1 cellular context compared by ENCODE assay signal in genomic region chr9:113501129-113501686, GRCh38.
TF ChIP-seq lines count a peak whose summit lies in the region.

No MANE protein-coding gene starts in this region.

TF ChIP-seq in H1, 55 proteins besides CTCF, POLR2A, EP300 and RAD21:
- TF ChIP-seq CHD7 (IDR thresholded peaks at IDR 0.05; ENCODE audit: insufficient replicate concordance, low read length) = no peak
- no peak for TF ChIP-seq EZH2 (IDR thresholded peaks at IDR 0.05; ENCODE audit: low read depth, low read length, severe bottlenecking)
- TF ChIP-seq TEAD4 (IDR thresholded peaks at IDR 0.05; ENCODE audit: low read depth, low read length) = peak; percentile 81
- no peak for TF ChIP-seq SIN3A (conservative IDR thresholded peaks at IDR 0.05 in 1 of 2, IDR thresholded peaks at IDR 0.05 in 1 of 2; ENCODE audit: low read depth in 1 of 2, low read length in 2 of 2)
- no peak for TF ChIP-seq KDM4A (IDR thresholded peaks at IDR 0.05; ENCODE audit: low read depth, low read length, severe bottlenecking)
- no peak for TF ChIP-seq TAF7 (optimal IDR thresholded peaks at IDR 0.05; ENCODE audit: borderline replicate concordance, low read depth, low read length)
- TF ChIP-seq RNF2 (IDR thresholded peaks at IDR 0.05; ENCODE audit: borderline replicate concordance, low read depth, low read length, missing control alignments, poor library complexity, severe bottlenecking) = no peak
- no peak for TF ChIP-seq ZNF274 (IDR thresholded peaks at IDR 0.05; ENCODE audit: borderline replicate concordance, extremely low read depth, low read length)
- TF ChIP-seq CBX5 (IDR thresholded peaks at IDR 0.05; ENCODE audit: low read depth, low read length) = no peak
- TF ChIP-seq BACH1 (IDR thresholded peaks at IDR 0.05; ENCODE audit: low read length) = no peak
- no peak for TF ChIP-seq TAF1 (IDR thresholded peaks at IDR 0.05; ENCODE audit: low read depth, low read length)
- TF ChIP-seq CHD1 (IDR thresholded peaks at IDR 0.05; ENCODE audit: low read depth, low read length) = no peak
- TF ChIP-seq ATF3 (IDR thresholded peaks at IDR 0.05; ENCODE audit: insufficient read depth, low read depth, low read length) = no peak
- TF ChIP-seq RFX5 (IDR thresholded peaks at IDR 0.05; ENCODE audit: borderline replicate concordance, low read depth, low read length) = no peak
- TF ChIP-seq E2F6 (IDR thresholded peaks at IDR 0.05) = peak; percentile 21; the same call in 1 of the 2 replicates
- no peak for TF ChIP-seq ATF2 (IDR thresholded peaks at IDR 0.05; ENCODE audit: low read length)
- TF ChIP-seq NRF1 (IDR thresholded peaks at IDR 0.05; ENCODE audit: low read depth, low read length) = no peak
- TF ChIP-seq SUZ12 (IDR thresholded peaks at IDR 0.05; ENCODE audit: low read length) = no peak
- no peak for TF ChIP-seq ASH2L (IDR thresholded peaks at IDR 0.05; ENCODE audit: low read length)
- 0 out of 2 replicates have a peak, but pooled peaks have one; percentile 31 for TF ChIP-seq SP1 (IDR thresholded peaks at IDR 0.05; ENCODE audit: low read depth, low read length)
- TF ChIP-seq CTBP2 (IDR thresholded peaks at IDR 0.05; ENCODE audit: borderline replicate concordance, insufficient read depth, insufficient read length, low read length) = no peak
- no peak for TF ChIP-seq PHF8 (conservative IDR thresholded peaks at IDR 0.05; ENCODE audit: low read depth, low read length)
- TF ChIP-seq RBBP5 (IDR thresholded peaks at IDR 0.05; ENCODE audit: borderline replicate concordance, low read depth, low read length) = no peak
- TF ChIP-seq CHD2 (IDR thresholded peaks at IDR 0.05; ENCODE audit: low read length) = no peak
- no peak for TF ChIP-seq SRF (IDR thresholded peaks at IDR 0.05; ENCODE audit: low read depth, low read length)
- no peak for TF ChIP-seq KDM1A (IDR thresholded peaks at IDR 0.05; ENCODE audit: borderline replicate concordance, low read length)
- no peak for TF ChIP-seq GTF2F1 (IDR thresholded peaks at IDR 0.05; ENCODE audit: borderline replicate concordance, low read depth, low read length)
- no peak for TF ChIP-seq EGR1 (IDR thresholded peaks at IDR 0.05; ENCODE audit: borderline replicate concordance, low read depth, low read length)
- no peak for TF ChIP-seq CBX8 (IDR thresholded peaks at IDR 0.05; ENCODE audit: borderline replicate concordance, low read depth, low read length)
- peak; percentile 69 for TF ChIP-seq MAX (IDR thresholded peaks at IDR 0.05)
- TF ChIP-seq FOSL1 (IDR thresholded peaks at IDR 0.05; ENCODE audit: insufficient read depth, low read depth, low read length) = no peak
- TF ChIP-seq BRCA1 (IDR thresholded peaks at IDR 0.05; ENCODE audit: low read depth, low read length) = no peak
- TF ChIP-seq BCL11A (IDR thresholded peaks at IDR 0.05; ENCODE audit: low read depth in 2 of 2, low read length in 2 of 2) = no peak
- TF ChIP-seq SAP30 (IDR thresholded peaks at IDR 0.05; ENCODE audit: insufficient read depth, insufficient replicate concordance, low read length) = no peak
- TF ChIP-seq KDM5A (IDR thresholded peaks at IDR 0.05; ENCODE audit: low read length) = no peak
- TF ChIP-seq YY1 (IDR thresholded peaks at IDR 0.05; ENCODE audit: low read depth, low read length) = peak; percentile 65; the same call in 1 of the 2 replicates
- no peak for TF ChIP-seq POU5F1 (IDR thresholded peaks at IDR 0.05; ENCODE audit: low read depth, low read length)
- no peak for TF ChIP-seq MAFK (IDR thresholded peaks at IDR 0.05; ENCODE audit: low read depth, low read length)
- peak; percentile 12 for TF ChIP-seq NANOG (IDR thresholded peaks at IDR 0.05; ENCODE audit: insufficient read depth, low read depth, low read length, poor library complexity, severe bottlenecking)
- no peak for TF ChIP-seq POLR2AphosphoS5 (IDR thresholded peaks at IDR 0.05; ENCODE audit: low read depth, low read length)
- no peak for TF ChIP-seq SIX5 (IDR thresholded peaks at IDR 0.05; ENCODE audit: low read depth, low read length)
- TF ChIP-seq SP2 (IDR thresholded peaks at IDR 0.05; ENCODE audit: low read length) = no peak
- no peak for TF ChIP-seq SIRT6 (IDR thresholded peaks at IDR 0.05; ENCODE audit: low read length)
- TF ChIP-seq HDAC6 (IDR thresholded peaks at IDR 0.05; ENCODE audit: low read depth, low read length) = no peak
